1 cellular context compared by ENCODE assay signal in genomic region chr7:108001759-108002725, GRCh38.
TF ChIP-seq lines count a peak whose summit lies in the region.

No MANE protein-coding gene starts in this region.

TF ChIP-seq in WTC11, 78 proteins besides CTCF, POLR2A, EP300 and RAD21 (continued from another document):
- 0 out of 2 replicates have a peak, but pooled peaks have one; percentile 8 for TF ChIP-seq HMGXB4 (CRISPR knock-in tag; IDR thresholded peaks at IDR 0.05)
- no peak for TF ChIP-seq MXD4 (CRISPR knock-in tag; IDR thresholded peaks at IDR 0.05; ENCODE audit: borderline replicate concordance)
